In the genomic region with DNA sequence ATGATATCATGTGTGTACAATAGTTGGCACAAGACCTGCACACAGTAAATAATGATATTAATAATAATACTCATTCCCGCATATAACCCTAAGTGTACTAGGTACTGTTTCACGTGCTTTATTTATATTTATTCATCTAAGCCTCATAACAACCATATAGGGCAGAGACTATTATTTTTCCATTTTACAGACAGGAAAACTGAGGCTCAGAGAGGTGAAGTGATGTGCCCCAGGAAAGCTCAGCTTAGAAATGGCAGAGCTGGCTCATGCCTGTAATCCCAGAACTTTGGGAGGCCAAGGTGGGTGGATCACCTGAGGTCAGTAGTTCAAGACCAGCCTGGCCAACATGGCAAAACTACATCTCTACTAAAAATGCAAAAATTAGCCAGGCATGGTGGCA, we compare ENCODE assay signal across 9 cellular contexts. TPM values are rescaled to one million over a fixed set of nuclear protein-coding genes. Genes with fewer than 3 reads are reported as not detected.
"Had no signal": no experiment of that assay in that cellular context is flagged by ENCODE, and none has a peak within 500 bp of the region (broad histone marks: within the 10 kb centered on the region; RNA-seq: fewer than 3 reads in every experiment).

No MANE protein-coding gene starts in this region.

- ATAC-seq: GM12878 had no signal

- FAIRE-seq: G401.6, GM12878, GM12891, GM12892, GM18507, GM19239 had no signal

- H3K4me3 ChIP-seq: GM12878 had no signal

- DNase-seq: GDM1, GF-D8 had no signal

RNA-seq across cellular contexts. Expression of a gene that starts 13.6 kb away (rescaled TPM):
- total RNA-seq: G401, GM12878 had no signal
- polyA plus RNA-seq: GM12878 had no signal
